8 cellular contexts compared by ENCODE assay signal in genomic region chr17:78970834-78971763, GRCh38. TPM values are rescaled to one million over a fixed set of nuclear protein-coding genes. Genes with fewer than 3 reads are reported as not detected.
DNase-seq lines count a peak whose midpoint lies in the region; ATAC-seq and TF ChIP-seq lines count a peak whose summit lies in the region.

No MANE protein-coding gene starts in this region.

- intact Hi-C loops in left cardiac atrium (cut with DNase I) = loop anchor here (1.0 to 2.0 kb wide), 2 partner anchors 102 to 105 kb away; no protein-coding TSS in a partner anchor

- H3K4me3 ChIP-seq in GM12864 (ENCODE audit: low read depth, low read length) = no peak overlapping the region

- ATAC-seq in left cardiac atrium (peak; percentile 38 to 47), GM21447 (IDR thresholded peaks at IDR 0.05; ENCODE audit: unreplicated experiment) (no peak), HG02678 (IDR thresholded peaks at IDR 0.05; ENCODE audit: unreplicated experiment) (no peak)

- DNase-seq in GM12864 (ENCODE audit: low read depth) = no peak
- DNase-seq in NCI-H1436 (lab: John Stamatoyannopoulos, UW) = peak; percentile 75
- DNase-seq in T-helper 2 cell = peak; percentile 26 to 74 (median 66)
- peak; percentile 47 for DNase-seq in amniotic stem cell (lab: John Stamatoyannopoulos, UW)
- peak; percentile 88 for DNase-seq in left cardiac atrium
- DNase-seq in renal cortical epithelial cell (ENCODE audit: low read depth) = peak; percentile 50

- peak; percentile 80 for TF ChIP-seq CTCF in GM12864 (IDR thresholded peaks at IDR 0.05; ENCODE audit: low read depth, low read length, missing control alignments)

RNA-seq across cellular contexts. Expression of gene LGALS3BP, which starts 8.6 kb away (rescaled TPM):
- total RNA-seq in left cardiac atrium (100 to 1,000 TPM; 390 to 448 TPM), renal cortical epithelial cell (390 and 548 TPM in 2 replicates)

RNA-seq across cellular contexts. Expression of gene CANT1, which starts 38.5 kb away (rescaled TPM):
- total RNA-seq in left cardiac atrium (10 to 100 TPM; 30.5 to 33.3 TPM), renal cortical epithelial cell (52.3 and 84.5 TPM in 2 replicates)

RNA-seq across cellular contexts. Expression of gene TIMP2, which starts 45.9 kb away (rescaled TPM):
- total RNA-seq in left cardiac atrium = 100 to 1,000 TPM; 161 to 191 TPM
- total RNA-seq in renal cortical epithelial cell = 16.1 and 42.1 TPM in 2 replicates

RNA-seq across cellular contexts. Expression of gene C1QTNF1, which starts 52.9 kb away (rescaled TPM):
- total RNA-seq in left cardiac atrium = 100 to 1,000 TPM; 377 to 765 TPM
- 26.1 and 34.9 TPM in 2 replicates for total RNA-seq in renal cortical epithelial cell

Comparison
In these comparisons a context has a peak if more than half of its experiments do, and no peak if none do; other contexts are left out.
1. ATAC-seq: peak in left cardiac atrium (2 of 2); none in GM21447 (single experiment) and HG02678 (single experiment).